In genomic region chr1:205274041-205274691, GRCh38 we compare ENCODE assay signal across 9 cellular contexts. TPM values are rescaled to one million over a fixed set of nuclear protein-coding genes. Genes with fewer than 3 reads are reported as not detected.
DNase-seq lines count a peak whose midpoint lies in the region; ATAC-seq and TF ChIP-seq lines count a peak whose summit lies in the region.
"Had no signal": no experiment of that assay in that cellular context is flagged by ENCODE, and none has a peak within 500 bp of the region (broad histone marks: within the 10 kb centered on the region; RNA-seq: fewer than 3 reads in every experiment).

No MANE protein-coding gene starts in this region.

- no peak overlapping the region for H3K9ac ChIP-seq in DND-41 (ENCODE audit: low read depth, low read length)

- no peak for TF ChIP-seq POLR2A in body of pancreas (IDR thresholded peaks at IDR 0.05)

- peaks cover 4% of the 10 kb centered on the region for H3K27me3 ChIP-seq in DND-41 (ENCODE audit: insufficient read depth, low read length, poor library complexity)
- H3K27me3 ChIP-seq in body of pancreas, result no peaks in the 10 kb centered on the region

- TF ChIP-seq CTCF in DND-41 (IDR thresholded peaks at IDR 0.05; ENCODE audit: borderline replicate concordance, extremely low read depth, low read length, poor library complexity, severe bottlenecking) (no peak), body of pancreas (IDR thresholded peaks at IDR 0.05) (no peak)

- peaks cover 14 to 56% (median 51%) of the 10 kb centered on the region in 4 donors for H3K4me1 Mint-ChIP-seq in naive thymus-derived CD8-positive, alpha-beta T cell

- H3K9me3 ChIP-seq in DND-41 (ENCODE audit: insufficient read depth, low read length, severe bottlenecking) (no peaks in the 10 kb centered on the region), body of pancreas (no peaks in the 10 kb centered on the region)

- H4K20me1 ChIP-seq in DND-41 (ENCODE audit: insufficient read depth, low read length), result peaks cover 20% of the 10 kb centered on the region

- H3K27ac Mint-ChIP-seq in naive thymus-derived CD8-positive, alpha-beta T cell, result peak overlapping the region; percentile 55 to 97 (median 89)
- H3K27ac Mint-ChIP-seq: dendritic cell treated with granulocyte-macrophage colony-stimulating factor and Interleukin-4, amounts not matched to agents 40 ng/mL and 50 ng/mL, for 4 days had no signal

- H3K4me3 ChIP-seq in DND-41 (ENCODE audit: low read depth in 1 of 2, low read length in 2 of 2) (no peak overlapping the region), body of pancreas (no peak overlapping the region)

- H3K4me1 ChIP-seq in DND-41 (ENCODE audit: insufficient read depth, low read length) (no peaks in the 10 kb centered on the region), body of pancreas (peaks cover 33% of the 10 kb centered on the region)

- no peaks in the 10 kb centered on the region for H3K9me3 Mint-ChIP-seq in naive thymus-derived CD8-positive, alpha-beta T cell
- H3K9me3 Mint-ChIP-seq: dendritic cell treated with granulocyte-macrophage colony-stimulating factor and Interleukin-4, amounts not matched to agents 40 ng/mL and 50 ng/mL, for 4 days had no signal

- 55 to 72% methylated on average over 5 to 8 of the region's 8 CpGs for WGBS in body of pancreas, 2 donors

- H3K36me3 ChIP-seq in DND-41 (ENCODE audit: insufficient read depth, low read length), result no peaks in the 10 kb centered on the region
- no peaks in the 10 kb centered on the region for H3K36me3 ChIP-seq in body of pancreas (replicated peaks in 1 of 2; ENCODE audit: insufficient read depth in 1 of 2, low read depth in 2 of 2)

- ATAC-seq in DND-41 (ENCODE audit: insufficient read depth, low read depth) (0 out of 3 replicates have a peak, but pooled peaks have one; percentile 3), HG03108 (IDR thresholded peaks at IDR 0.05; ENCODE audit: unreplicated experiment) (peak; percentile 12), body of pancreas (peak; percentile 60), GM19023 (IDR thresholded peaks at IDR 0.05; ENCODE audit: unreplicated experiment) (no peak), esophagus mucosa (no peak)
- ATAC-seq in naive thymus-derived CD8-positive, alpha-beta T cell, result peak; percentile 8 to 24

- H3K4me3 Mint-ChIP-seq in naive thymus-derived CD8-positive, alpha-beta T cell, result peak overlapping the region in 9 of 10 donors; percentile 53 to 87 (median 70)
- H3K4me3 Mint-ChIP-seq: dendritic cell treated with granulocyte-macrophage colony-stimulating factor and Interleukin-4, amounts not matched to agents 40 ng/mL and 50 ng/mL, for 4 days had no signal

- H3K27ac ChIP-seq in DND-41 (ENCODE audit: low read length) (no peak overlapping the region), body of pancreas (peak overlapping the region; percentile 64 to 83 (median 78))

- POLR2A ChIA-PET in naive thymus-derived CD8-positive, alpha-beta T cell (lab: Charles Lee), result interaction anchor here (0.6 to 11.7 kb wide), 14 partner anchors 12 to 358 kb away, joined by 3 to 590 read pairs (median 6); partner anchors contain the start of genes ELK4 and NUAK2

- no peaks in the 10 kb centered on the region for H3K27me3 Mint-ChIP-seq in naive thymus-derived CD8-positive, alpha-beta T cell

- H3K36me3 Mint-ChIP-seq in naive thymus-derived CD8-positive, alpha-beta T cell, result peaks cover 0 to 17% (median 0%) of the 10 kb centered on the region in 3 donors

- no peaks in the 10 kb centered on the region for H3K79me2 ChIP-seq in DND-41 (ENCODE audit: insufficient read depth, low read length)

- H3K4me2 ChIP-seq in DND-41 (ENCODE audit: insufficient read depth, low read length), result no peak overlapping the region

- H2AFZ ChIP-seq in DND-41 (ENCODE audit: low read depth, low read length), result no peak overlapping the region

- DNase-seq in DND-41 (no peak), body of pancreas (peak; percentile 36 to 73 (median 65)), NCI-H1436 (lab: John Stamatoyannopoulos, UW) (no peak), activated gamma-delta T cell treated with Interleukin-2 at 50 U/mL for 16 hours (no peak)
- no peak for DNase-seq in naive thymus-derived CD8-positive, alpha-beta T cell

- intact Hi-C loops in body of pancreas (cut with DNase I), result loop anchor here (5.0 kb wide), 1 partner anchor 53 kb away; no protein-coding TSS in a partner anchor

RNA-seq across cellular contexts. Expression of gene TMCC2, which starts 46.4 kb away (rescaled TPM):
- 1 to 10 TPM; 1.3 to 1.6 TPM for total RNA-seq in body of pancreas
- 1 to 10 TPM; 3.9 to 4.7 TPM for total RNA-seq in naive thymus-derived CD8-positive, alpha-beta T cell
- polyA plus RNA-seq in naive thymus-derived CD8-positive, alpha-beta T cell, result 1 to 10 TPM in 1 of 3 donors, under 1 TPM in 2; 0.37 to 2.0 (median 0.40) TPM
- total RNA-seq in esophagus mucosa, result 1.00 TPM

RNA-seq across cellular contexts. Expression of gene NUAK2, which starts 47.4 kb away (rescaled TPM):
- total RNA-seq in body of pancreas, result 10 to 100 TPM; 11.2 to 20.8 TPM
- total RNA-seq in naive thymus-derived CD8-positive, alpha-beta T cell, result 10 to 100 TPM; 46.9 to 47.9 TPM
- polyA plus RNA-seq in naive thymus-derived CD8-positive, alpha-beta T cell, result 10 to 100 TPM; 14.3 to 73.6 (median 34.0) TPM
- 28.3 TPM for total RNA-seq in esophagus mucosa

Comparison
In these comparisons a context has a peak if more than half of its experiments do, and no peak if none do; other contexts are left out.
1. ATAC-seq: peak in DND-41 (single experiment), HG03108 (single experiment), body of pancreas (single experiment) and naive thymus-derived CD8-positive, alpha-beta T cell (2 of 2); none in GM19023 (single experiment) and esophagus mucosa (single experiment).
2. DNase-seq: peak in body of pancreas (4 of 4); none in DND-41 (single experiment), naive thymus-derived CD8-positive, alpha-beta T cell (0 of 10), NCI-H1436 (single experiment) and activated gamma-delta T cell treated with Interleukin-2 at 50 U/mL for 16 hours (single experiment).